ENCODE assay signal across 34 cellular contexts in the genomic region with DNA sequence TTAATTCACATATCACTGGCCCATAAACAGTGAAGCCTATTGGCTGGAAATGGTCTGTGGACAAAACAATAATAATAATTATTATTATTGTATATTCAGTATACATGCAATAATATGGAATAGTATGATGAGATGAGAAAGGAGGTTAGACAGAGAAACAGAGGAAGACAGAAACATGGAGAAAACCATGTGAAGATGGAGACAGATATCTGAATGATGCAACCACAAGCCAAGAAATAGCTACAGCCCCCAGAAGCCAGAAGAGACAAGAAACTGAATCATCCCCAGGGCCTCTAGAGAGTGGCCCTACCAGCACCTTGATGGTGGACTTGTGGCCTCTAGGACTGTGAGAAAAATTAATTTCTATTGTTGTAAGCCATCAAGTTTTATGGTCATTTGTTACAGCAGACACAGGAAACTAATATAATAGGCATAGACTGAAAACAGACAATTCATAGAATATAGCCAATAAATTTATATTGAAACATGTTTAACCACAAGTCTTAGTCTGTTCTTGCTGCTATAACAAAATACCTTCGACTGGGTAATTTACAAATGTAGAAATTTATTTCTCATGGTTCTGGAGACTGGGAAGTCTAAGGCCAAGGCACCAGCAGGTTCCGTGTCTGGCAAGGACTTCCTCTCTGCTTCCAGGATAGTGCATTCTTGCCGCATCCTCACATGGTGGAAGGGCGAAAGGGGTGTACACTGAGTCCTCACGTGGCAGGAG. TPM values are rescaled to one million over a fixed set of nuclear protein-coding genes. Genes with fewer than 3 reads are reported as not detected.
"Had no signal": no experiment of that assay in that cellular context is flagged by ENCODE, and none has a peak within 500 bp of the region (broad histone marks: within the 10 kb centered on the region; RNA-seq: fewer than 3 reads in every experiment).

No MANE protein-coding gene starts in this region.

- ATAC-seq: activated naive CD4-positive, alpha-beta T cell treated with anti-CD3 and anti-CD28 coated beads, Interleukin-2, amount 50 U/mL, for 72 hours; activated naive CD8-positive, alpha-beta T cell treated with anti-CD3 and anti-CD28 coated beads, Interleukin-2, amount 50 U/mL, for 24 hours; activated T-cell treated with anti-CD3 and anti-CD28 coated beads, Interleukin-2, amount 50 U/mL, for 4 hours; activated T-cell treated with anti-CD3 and anti-CD28 coated beads, Interleukin-2, amount 50 U/mL, for 72 hours; activated T-helper 17 cell treated with anti-CD3 and anti-CD28 coated beads, Interleukin-2, amount 50 U/mL, for 72 hours; body of pancreas had no signal

- H3K27me3 ChIP-seq: adrenal gland, ascending aorta, body of pancreas, brain microvascular endothelial cell, breast epithelium, cardiac muscle cell had no signal

- FAIRE-seq: astrocyte, bronchial epithelial cell had no signal

- H3K36me3 ChIP-seq: adrenal gland, ascending aorta, brain microvascular endothelial cell, breast epithelium, cardiac muscle cell had no signal

- H3K4me1 ChIP-seq: ascending aorta, body of pancreas, breast epithelium had no signal

- H3K4me3 ChIP-seq: adrenal gland, ascending aorta, body of pancreas, breast epithelium, cardiac muscle cell had no signal

- H3K9me3 ChIP-seq: adrenal gland, ascending aorta, body of pancreas, breast epithelium had no signal

- H3K27ac ChIP-seq: adrenal gland, ascending aorta, body of pancreas, brain microvascular endothelial cell, breast epithelium, cardiac muscle cell had no signal

- DNase-seq: activated effector memory CD4-positive, alpha-beta T cell treated with anti-CD3 and anti-CD28 coated beads, Interleukin-2, amount 50 U/mL, for 16 hours; activated effector memory CD4-positive, alpha-beta T cell treated with Interleukin-2 at 50 U/mL for 16 hours; activated gamma-delta T cell; activated gamma-delta T cell treated with Interleukin-2 at 50 U/mL for 16 hours; activated naive CD4-positive, alpha-beta T cell; activated naive CD4-positive, alpha-beta T cell treated with anti-CD3 and anti-CD28 coated beads for 36 hours; activated naive CD4-positive, alpha-beta T cell treated with anti-CD3 and anti-CD28 coated beads, Interleukin-2, amount 10 ng/mL, durations not matched to agents 7 days and 5 days; activated naive CD4-positive, alpha-beta T cell treated with anti-CD3 and anti-CD28 coated beads, Interleukin-2, amount 50 U/mL, for 16 hours; activated naive CD4-positive, alpha-beta T cell treated with Interleukin-2 at 50 U/mL for 16 hours; activated naive CD8-positive, alpha-beta T cell treated with anti-CD3 and anti-CD28 coated beads for 36 hours; activated naive CD8-positive, alpha-beta T cell treated with anti-CD3 and anti-CD28 coated beads, Interleukin-2, amount 10 ng/mL, durations not matched to agents 7 days and 5 days; activated naive CD8-positive, alpha-beta T cell treated with anti-CD3 and anti-CD28 coated beads, Interleukin-2, amount 50 U/mL, for 24 hours; activated T-cell treated with anti-CD3 and anti-CD28 coated beads, Interleukin-2, amount 50 U/mL, for 1 hour; activated T-cell treated with anti-CD3 and anti-CD28 coated beads, Interleukin-2, amount 50 U/mL, for 24 hours; activated T-cell treated with anti-CD3 and anti-CD28 coated beads, Interleukin-2, amount 50 U/mL, for 4 hours; activated T-cell treated with anti-CD3 and anti-CD28 coated beads, Interleukin-2, amount 50 U/mL, for 48 hours; activated T-cell treated with anti-CD3 and anti-CD28 coated beads, Interleukin-2, amount 50 U/mL, for 72 hours; adrenal gland; amniotic stem cell; amygdala; anterior cingulate cortex; aorta; body of pancreas; brain microvascular endothelial cell; caudate nucleus; central memory CD4-positive, alpha-beta T cell; cerebellar nuclear complex had no signal

RNA-seq across cellular contexts. Expression of a gene that starts 31.6 kb away (rescaled TPM):
- total RNA-seq: ascending aorta had no signal
